10 cellular contexts compared by ENCODE assay signal in genomic region chr19:15293751-15294505, GRCh38. TPM values are rescaled to one million over a fixed set of nuclear protein-coding genes. Genes with fewer than 3 reads are reported as not detected.
DNase-seq lines count a peak whose midpoint lies in the region; ATAC-seq and TF ChIP-seq lines count a peak whose summit lies in the region.
"Had no signal": no experiment of that assay in that cellular context is flagged by ENCODE, and none has a peak within 500 bp of the region (broad histone marks: within the 10 kb centered on the region; RNA-seq: fewer than 3 reads in every experiment).

No MANE protein-coding gene starts in this region.

- H3K9ac ChIP-seq in GM23248 (peak overlapping the region; percentile 51), SK-N-SH (no peak overlapping the region)

- H3K9me3 ChIP-seq in GM23248 (ENCODE audit: low read depth) (no peaks in the 10 kb centered on the region), SK-N-SH (no peaks in the 10 kb centered on the region), psoas muscle (no peaks in the 10 kb centered on the region), mucosa of descending colon (no peaks in the 10 kb centered on the region), lower lobe of right lung (no peaks in the 10 kb centered on the region)

- H3K27me3 ChIP-seq in GM23248 (replicated peaks; ENCODE audit: insufficient read depth) (no peaks in the 10 kb centered on the region), SK-N-SH (ENCODE audit: insufficient read depth) (no peaks in the 10 kb centered on the region), psoas muscle (ENCODE audit: insufficient read depth in 3 of 3, low read length in 2 of 3) (no peaks in the 10 kb centered on the region), lower lobe of right lung (ENCODE audit: low read depth) (no peaks in the 10 kb centered on the region)

- TF ChIP-seq POLR2A in erythroblast (IDR thresholded peaks at IDR 0.05; ENCODE audit: low read length), result no peak

- in situ Hi-C loops in GM23248 (cut with MboI), result no loop called here

- POLR2A ChIA-PET in SK-N-SH (lab: Yijun Ruan, JAX), result interaction anchor here (1.8 to 2.1 kb wide), 3 partner anchors 13 to 85 kb away, joined by 6 to 7 read pairs (median 6); partner anchors contain the start of gene AKAP8

- ATAC-seq in psoas muscle, result no peak
- no peak for ATAC-seq in mucosa of descending colon
- ATAC-seq in lower lobe of right lung, result no peak

- DNase-seq in GM23248 (peak; percentile 63), SK-N-SH (peak; percentile 54), erythroblast (lab: John Stamatoyannopoulos, UW) (peak; percentile 42 to 44), psoas muscle (no peak), mucosa of descending colon (no peak), nucleus accumbens (lab: John Stamatoyannopoulos, UW) (no peak), medulla oblongata (ENCODE audit: extremely low spot score) (no peak), lower lobe of right lung (no peak)
- DNase-seq: NCI-H226 had no signal

- H3K4me3 ChIP-seq in GM23248 (0 out of 2 replicates have a peak overlapping the region, but pooled peaks have one; percentile 0), SK-N-SH (ENCODE audit: low read depth in 2 of 2, low read length in 1 of 2) (no peak overlapping the region; a peak in 1 of 4 replicates), psoas muscle (peak overlapping the region; percentile 41), mucosa of descending colon (no peak overlapping the region), lower lobe of right lung (no peak overlapping the region)

- WGBS in GM23248 (ENCODE audit: low coverage in 1 of 2, low lambda C conversion rate in 2 of 2, missing lambda C conversion rate in 2 of 2), 2 experiments, result 14 to 20% methylated on average over 10 of the region's 10 CpGs
- WGBS in SK-N-SH (ENCODE audit: low lambda C conversion rate), result 68% methylated on average over 10 of the region's 10 CpGs
- WGBS in psoas muscle, 3 donors, result 44 to 55% (median 47%) methylated on average over 10 of the region's 10 CpGs

- TF ChIP-seq CTCF in SK-N-SH (IDR thresholded peaks at IDR 0.05), result no peak
- TF ChIP-seq CTCF in psoas muscle (IDR thresholded peaks at IDR 0.05), result no peak
- TF ChIP-seq CTCF in mucosa of descending colon (IDR thresholded peaks at IDR 0.05), result no peak
- no peak for TF ChIP-seq CTCF in lower lobe of right lung (IDR thresholded peaks at IDR 0.05)

- no peak overlapping the region for H2AFZ ChIP-seq in GM23248
- no peak overlapping the region for H2AFZ ChIP-seq in SK-N-SH (ENCODE audit: low read depth)

- no peak for TF ChIP-seq RAD21 in SK-N-SH (IDR thresholded peaks at IDR 0.05; ENCODE audit: low read length)

- peak overlapping the region; percentile 65 for H3K27ac ChIP-seq in GM23248
- peak overlapping the region; percentile 7 to 98; a peak in 3 of 4 replicates for H3K27ac ChIP-seq in SK-N-SH (ENCODE audit: low read depth in 2 of 2, low read length in 1 of 2)
- H3K27ac ChIP-seq in psoas muscle, result peak overlapping the region; percentile 76
- no peak overlapping the region for H3K27ac ChIP-seq in lower lobe of right lung
- H3K27ac ChIP-seq: HL-60 had no signal

- H3K79me2 ChIP-seq in GM23248 (ENCODE audit: insufficient read depth) (peaks cover 100% of the 10 kb centered on the region), SK-N-SH (ENCODE audit: insufficient read depth) (peaks cover 100% of the 10 kb centered on the region)

- no peaks in the 10 kb centered on the region for H3K36me3 ChIP-seq in GM23248 (ENCODE audit: low read depth)
- peaks cover 0 to 10% of the 10 kb centered on the region in 2 experiments for H3K36me3 ChIP-seq in SK-N-SH (replicated peaks in 1 of 2; ENCODE audit: control insufficient read depth in 1 of 2, insufficient read depth in 2 of 2, low read length in 1 of 2)
- no peaks in the 10 kb centered on the region for H3K36me3 ChIP-seq in psoas muscle (ENCODE audit: insufficient read depth in 1 of 2, low read depth in 1 of 2)
- no peaks in the 10 kb centered on the region for H3K36me3 ChIP-seq in mucosa of descending colon (ENCODE audit: low read depth)
- no peaks in the 10 kb centered on the region for H3K36me3 ChIP-seq in lower lobe of right lung

- peaks cover 77% of the 10 kb centered on the region for H3F3A ChIP-seq in GM23248 (ENCODE audit: insufficient read depth)
- peaks cover 4% of the 10 kb centered on the region for H3F3A ChIP-seq in SK-N-SH (replicated peaks; ENCODE audit: insufficient read depth)

- TF ChIP-seq EP300 in SK-N-SH (IDR thresholded peaks at IDR 0.05; ENCODE audit: borderline replicate concordance in 1 of 2, low read depth in 1 of 2, low read length in 1 of 2), result peak in 1 of 2 experiments; percentile 5; a peak in 1 of 4 replicates

- intact Hi-C loops in psoas muscle (cut with DNase I), result no loop called here
- intact Hi-C loops in mucosa of descending colon (cut with DNase I, micrococcal nuclease), result no loop called here
- intact Hi-C loops in lower lobe of right lung (cut with DNase I), result no loop called here

- H4K20me1 ChIP-seq in GM23248 (ENCODE audit: insufficient read depth) (peaks cover 67% of the 10 kb centered on the region), SK-N-SH (ENCODE audit: insufficient read depth) (peaks cover 100% of the 10 kb centered on the region)

- CTCF ChIA-PET in SK-N-SH (lab: Yijun Ruan, JAX), result interaction anchor here (1.0 to 4.8 kb wide), 6 partner anchors 10 to 31 kb away, joined by 3 to 33 read pairs (median 6); no protein-coding TSS in a partner anchor

- H3K4me2 ChIP-seq in GM23248 (ENCODE audit: unreplicated experiment) (peak overlapping the region; percentile 41), SK-N-SH (no peak overlapping the region)

- H3K9me2 ChIP-seq in GM23248 (ENCODE audit: insufficient read depth) (no peaks in the 10 kb centered on the region), SK-N-SH (no peaks in the 10 kb centered on the region)

- H3K4me1 ChIP-seq in GM23248 (ENCODE audit: insufficient read depth), result peaks cover 78% of the 10 kb centered on the region
- peaks cover 67 to 94% of the 10 kb centered on the region in 2 experiments for H3K4me1 ChIP-seq in SK-N-SH (ENCODE audit: control insufficient read depth in 1 of 2, insufficient read depth in 2 of 2, low read depth in 1 of 2, low read length in 1 of 2)
- H3K4me1 ChIP-seq in psoas muscle, result peaks cover 99% of the 10 kb centered on the region
- H3K4me1 ChIP-seq in mucosa of descending colon (ENCODE audit: low read depth), result peaks cover 64% of the 10 kb centered on the region
- H3K4me1 ChIP-seq in lower lobe of right lung, result peaks cover 98% of the 10 kb centered on the region

TF ChIP-seq in SK-N-SH, 30 proteins besides CTCF, POLR2A, EP300 and RAD21 (continues in another document):
- TF ChIP-seq ZBTB33 (IDR thresholded peaks at IDR 0.05; ENCODE audit: borderline replicate concordance, low read depth) (no peak), SMC3 (IDR thresholded peaks at IDR 0.05; ENCODE audit: low read depth, low read length) (no peak), RFX5 (IDR thresholded peaks at IDR 0.05; ENCODE audit: low read length) (no peak), NFIC (IDR thresholded peaks at IDR 0.05; ENCODE audit: borderline replicate concordance) (no peak), MXI1 (IDR thresholded peaks at IDR 0.05; ENCODE audit: low read depth, low read length) (no peak; the same call in 1 of the 2 replicates), FOXM1 (IDR thresholded peaks at IDR 0.05; ENCODE audit: low read depth) (no peak), EZH2phosphoT487 (IDR thresholded peaks at IDR 0.05; ENCODE audit: borderline replicate concordance, low read depth) (no peak), POLR2AphosphoS5 (IDR thresholded peaks at IDR 0.05; ENCODE audit: low read depth, low read length) (no peak), TEAD4 (IDR thresholded peaks at IDR 0.05; ENCODE audit: borderline replicate concordance, insufficient read depth) (no peak), USF2 (IDR thresholded peaks at IDR 0.05; ENCODE audit: borderline replicate concordance, low read depth, low read length) (no peak), GATA2 (CRISPR knock-in tag; IDR thresholded peaks at IDR 0.05) (peak; percentile 73), YY1 (IDR thresholded peaks at IDR 0.05; ENCODE audit: low read depth) (no peak), RXRA (IDR thresholded peaks at IDR 0.05; ENCODE audit: borderline replicate concordance, low read depth) (no peak), RCOR1 (IDR thresholded peaks at IDR 0.05; ENCODE audit: low read length) (peak; percentile 81), CHD2 (IDR thresholded peaks at IDR 0.05; ENCODE audit: low read length, partially characterized antibody) (peak; percentile 23)

RNA-seq across cellular contexts. Expression of gene BRD4, which starts 38.4 kb away (rescaled TPM):
- total RNA-seq in GM23248 (2014; rRNA removed; shearing (Covaris generic)), result 9.0 and 20.2 TPM in 2 replicates
- 17.5 and 18.6 TPM in 2 replicates for polyA plus RNA-seq in GM23248 (2016; fragmentation: Nextera tagmentation; extraction: Ambion mirVana)
- polyA plus RNA-seq in SK-N-SH (2012; rRNA removed), result 5.6 and 10.0 TPM in 2 replicates
- 7.0 and 8.3 TPM in 2 replicates for polyA plus RNA-seq in SK-N-SH (2012; cell fraction: cytosol; rRNA removed)
- 19.9 and 22.9 TPM in 2 replicates for polyA plus RNA-seq in SK-N-SH (2012; cell fraction: nucleus; rRNA removed)
- total RNA-seq in psoas muscle, result 100 to 1,000 TPM in 2 of 4 donors, 10 to 100 TPM in 2; 65.3 to 120 (median 101) TPM
- 100 to 1,000 TPM in 1 of 3 donors, 10 to 100 TPM in 2; 42.6 to 107 (median 45.6) TPM for polyA plus RNA-seq in psoas muscle
- 100 to 1,000 TPM in 1 of 3 donors, 10 to 100 TPM in 2; 78.3 to 104 (median 82.6) TPM for total RNA-seq in mucosa of descending colon
- 104 TPM for total RNA-seq in lower lobe of right lung

Comparison
In these comparisons a context has a peak if more than half of its experiments do, and no peak if none do; other contexts are left out.
1. DNase-seq: peak in GM23248 (single experiment), SK-N-SH (single experiment) and erythroblast (2 of 2); none in psoas muscle (0 of 2), mucosa of descending colon (0 of 3), nucleus accumbens (0 of 56), medulla oblongata (single experiment) and lower lobe of right lung (single experiment).
2. H3K4me3 ChIP-seq: peak in GM23248 (single experiment) and psoas muscle (single experiment); none in SK-N-SH (0 of 2), mucosa of descending colon (single experiment) and lower lobe of right lung (single experiment).